Comparison of ENCODE assay signal across 8 cellular contexts in genomic region chr11:64246874-64247728, GRCh38. TPM values are rescaled to one million over a fixed set of nuclear protein-coding genes. Genes with fewer than 3 reads are reported as not detected.
DNase-seq lines count a peak whose midpoint lies in the region; ATAC-seq and TF ChIP-seq lines count a peak whose summit lies in the region.

TSS of gene PPP1R14B (minus strand) at chr11:64246943. CDS start at chr11:64246673, 270 bp downstream.

- peaks cover 10 to 16% of the 10 kb centered on the region in 2 donors for H3K4me1 ChIP-seq in breast epithelium

- no peaks in the 10 kb centered on the region for H3K9me3 ChIP-seq in breast epithelium
- H3K9me3 ChIP-seq in iPS-18c (ENCODE audit: control insufficient read depth, insufficient read depth, low read length): no peaks in the 10 kb centered on the region

- ATAC-seq in HG02798 (IDR thresholded peaks at IDR 0.05; ENCODE audit: poor library complexity, unreplicated experiment) (peak; percentile 42), GM18520 (IDR thresholded peaks at IDR 0.05; ENCODE audit: unreplicated experiment) (no peak)

- H3K36me3 ChIP-seq in breast epithelium: no peaks in the 10 kb centered on the region

- DNase-seq in DMS79 (lab: John Stamatoyannopoulos, UW): peak; percentile 76
- DNase-seq in NCI-H2227 (lab: John Stamatoyannopoulos, UW; ENCODE audit: unreplicated experiment): peak; percentile 92
- peak; percentile 73 to 85 for DNase-seq in breast epithelium (ENCODE audit: low spot score in 2 of 2)
- DNase-seq in skeletal muscle cell (ENCODE audit: low read depth): peak; percentile 51

- H3K4me3 ChIP-seq in breast epithelium (peak within 1 kb of the TSS; percentile 71 to 91 (median 76)), iPS-18c (ENCODE audit: insufficient read depth, low read depth, low read length) (peak within 1 kb of the TSS; percentile 95), skeletal muscle cell (ENCODE audit: low read depth, low read length) (peak within 1 kb of the TSS; percentile 91)

- H3K27ac ChIP-seq in VCaP (peak within 1 kb of the TSS; percentile 95), breast epithelium (peak within 1 kb of the TSS; percentile 73 to 84)

- no peaks in the 10 kb centered on the region for H3K27me3 ChIP-seq in breast epithelium

- peak; percentile 70 for TF ChIP-seq CTCF in VCaP (conservative IDR thresholded peaks at IDR 0.05)
- TF ChIP-seq CTCF in breast epithelium (IDR thresholded peaks at IDR 0.05): peak in 1 of 3 donors; percentile 21

- intact Hi-C loops in breast epithelium (cut with DNase I; ENCODE audit: low total_unique reads): no loop called here

- no peak for TF ChIP-seq POLR2A in breast epithelium (IDR thresholded peaks at IDR 0.05)

RNA-seq across cellular contexts. Expression of gene PPP1R14B, which starts in this region (rescaled TPM):
- 100 to 1,000 TPM in 1 of 3 donors, 10 to 100 TPM in 2; 63.0 to 101 (median 64.7) TPM for total RNA-seq in breast epithelium
